ENCODE assay signal across 10 cellular contexts in the genomic region with DNA sequence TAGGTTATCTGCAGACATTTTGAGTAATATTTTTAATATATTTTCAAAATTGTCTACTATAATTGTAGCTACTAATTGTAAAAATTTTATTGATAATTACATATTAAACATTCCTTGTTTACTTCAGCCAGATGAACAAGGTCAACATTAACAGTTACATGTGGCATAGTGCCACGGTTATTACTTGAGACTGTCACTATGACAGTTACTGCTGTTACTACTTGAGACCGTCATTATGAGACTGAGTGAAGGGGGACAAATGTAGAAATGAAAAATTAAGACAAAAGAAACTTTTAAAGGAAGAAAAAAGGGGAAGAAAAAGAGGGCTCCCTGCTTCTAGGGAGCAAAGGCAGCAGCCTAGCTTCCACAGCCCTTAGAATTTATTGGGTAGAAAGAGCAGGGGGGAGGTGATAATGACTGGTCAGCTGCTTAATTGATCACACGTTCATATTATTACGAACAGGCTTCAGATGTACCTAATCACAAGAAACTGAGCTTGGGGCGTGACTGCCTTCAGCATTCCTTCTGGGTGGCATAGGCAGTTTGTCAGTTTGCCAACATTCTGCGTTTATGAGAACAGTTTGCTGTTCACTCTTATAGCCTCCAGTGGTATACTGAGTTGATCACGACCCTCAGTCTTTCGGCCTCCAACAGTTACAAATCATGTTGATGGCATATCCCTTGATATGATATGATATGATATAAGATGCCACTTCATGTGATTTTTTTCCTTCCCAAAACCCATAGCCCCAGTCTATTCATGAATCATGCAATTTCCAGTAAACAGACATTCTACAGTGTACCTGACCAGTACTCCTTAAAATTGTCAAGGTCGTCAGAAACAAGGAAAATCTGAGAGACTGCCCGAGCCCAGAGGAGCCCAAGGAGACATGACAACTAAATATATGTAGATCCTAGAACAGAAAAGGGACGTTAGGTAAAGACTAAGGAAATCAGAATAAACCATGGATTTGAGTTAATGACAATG. TPM values are rescaled to one million over a fixed set of nuclear protein-coding genes. Genes with fewer than 3 reads are reported as not detected.
DNase-seq lines count a peak whose midpoint lies in the region; ATAC-seq, FAIRE-seq and TF ChIP-seq lines count a peak whose summit lies in the region.
"Had no signal": no experiment of that assay in that cellular context is flagged by ENCODE, and none has a peak within 500 bp of the region (broad histone marks: within the 10 kb centered on the region; RNA-seq: fewer than 3 reads in every experiment).

No MANE protein-coding gene starts in this region.

- H3K4me1 ChIP-seq in astrocyte (ENCODE audit: insufficient read depth, low read length) (peaks cover 9% of the 10 kb centered on the region), hepatocyte (ENCODE audit: insufficient read depth) (peaks cover 6% of the 10 kb centered on the region), thoracic aorta (ENCODE audit: control insufficient read depth in 1 of 2, low read depth in 2 of 2) (peaks cover 30% of the 10 kb centered on the region in 2 donors)

- H2AFZ ChIP-seq in astrocyte (ENCODE audit: low read depth, low read length) (no peak overlapping the region), hepatocyte (no peak overlapping the region)

- H3K27me3 Mint-ChIP-seq in activated T-cell treated with anti-CD3 and anti-CD28 coated beads, Interleukin-2, amount 50 U/mL, for 24 hours, result no peaks in the 10 kb centered on the region
- H3K27me3 Mint-ChIP-seq in astrocyte (ENCODE audit: low read depth, unreplicated experiment), result no peaks in the 10 kb centered on the region

- H3K27me3 ChIP-seq in astrocyte (ENCODE audit: insufficient read depth, low read length) (no peaks in the 10 kb centered on the region), hepatocyte (no peaks in the 10 kb centered on the region), thoracic aorta (replicated peaks; ENCODE audit: insufficient read depth) (no peaks in the 10 kb centered on the region), WERI-Rb-1 (ENCODE audit: insufficient read depth, low read depth, severe bottlenecking) (no peaks in the 10 kb centered on the region)
- H3K27me3 ChIP-seq: tibial artery had no signal

- peak overlapping the region; percentile 55 for H3K27ac Mint-ChIP-seq in activated T-cell treated with anti-CD3 and anti-CD28 coated beads, Interleukin-2, amount 50 U/mL, for 24 hours
- H3K27ac Mint-ChIP-seq in astrocyte (ENCODE audit: unreplicated experiment), result peak overlapping the region; percentile 67

- no peaks in the 10 kb centered on the region for H3K9me3 Mint-ChIP-seq in activated T-cell treated with anti-CD3 and anti-CD28 coated beads, Interleukin-2, amount 50 U/mL, for 24 hours
- no peaks in the 10 kb centered on the region for H3K9me3 Mint-ChIP-seq in astrocyte (ENCODE audit: unreplicated experiment)

- H3K79me2 ChIP-seq in astrocyte (ENCODE audit: insufficient read depth, low read length) (peaks cover 100% of the 10 kb centered on the region), hepatocyte (peaks cover 100% of the 10 kb centered on the region)

- H3K4me3 ChIP-seq in astrocyte (ENCODE audit: insufficient read depth, low read depth, low read length), result no peak overlapping the region
- H3K4me3 ChIP-seq in hepatocyte, result no peak overlapping the region
- peak overlapping the region; percentile 47 for H3K4me3 ChIP-seq in thoracic aorta
- H3K4me3 ChIP-seq in WERI-Rb-1 (ENCODE audit: low read depth, low read length), result no peak overlapping the region
- H3K4me3 ChIP-seq: tibial artery had no signal

- H4K20me1 ChIP-seq in astrocyte (ENCODE audit: insufficient read depth, low read length) (peaks cover 88% of the 10 kb centered on the region), hepatocyte (ENCODE audit: insufficient read depth, poor library complexity, severe bottlenecking) (peaks cover 100% of the 10 kb centered on the region)

- H3K27ac ChIP-seq in astrocyte (ENCODE audit: low read depth, low read length) (peak overlapping the region; percentile 58), hepatocyte (peak overlapping the region; percentile 38), thoracic aorta (peak overlapping the region; percentile 36 to 56), WERI-Rb-1 (no peak overlapping the region)

- WGBS in hepatocyte (ENCODE audit: low lambda C conversion rate, missing lambda C conversion rate), result 74% methylated on average over 11 of the region's 11 CpGs

- H3K36me3 ChIP-seq in astrocyte (ENCODE audit: insufficient read depth, low read length), result no peaks in the 10 kb centered on the region
- H3K36me3 ChIP-seq in hepatocyte (replicated peaks; ENCODE audit: insufficient read depth, low read depth), result no peaks in the 10 kb centered on the region
- H3K36me3 ChIP-seq in thoracic aorta, result no peaks in the 10 kb centered on the region
- H3K36me3 ChIP-seq in WERI-Rb-1, result peaks cover 8% of the 10 kb centered on the region
- H3K36me3 ChIP-seq: tibial artery had no signal

- FAIRE-seq in astrocyte (lab: Jason Lieb, UNC), result no peak

- H3K9me2 ChIP-seq in hepatocyte (replicated peaks; ENCODE audit: insufficient read depth), result no peaks in the 10 kb centered on the region

- TF ChIP-seq CTCF in astrocyte (IDR thresholded peaks at IDR 0.05; ENCODE audit: insufficient read depth, low read depth, low read length), result no peak
- TF ChIP-seq CTCF in hepatocyte (IDR thresholded peaks at IDR 0.05; ENCODE audit: poor library complexity), result no peak
- TF ChIP-seq CTCF in thoracic aorta (IDR thresholded peaks at IDR 0.05), result no peak
- TF ChIP-seq CTCF in WERI-Rb-1 (IDR thresholded peaks at IDR 0.05; ENCODE audit: low read depth, low read length), result no peak

- H3K9me3 ChIP-seq in astrocyte (ENCODE audit: insufficient read depth, low read depth, low read length), result no peaks in the 10 kb centered on the region
- no peaks in the 10 kb centered on the region for H3K9me3 ChIP-seq in hepatocyte (ENCODE audit: low read depth)
- H3K9me3 ChIP-seq in thoracic aorta, result no peaks in the 10 kb centered on the region
- no peaks in the 10 kb centered on the region for H3K9me3 ChIP-seq in WERI-Rb-1 (ENCODE audit: severe bottlenecking)
- H3K9me3 ChIP-seq: tibial artery had no signal

- peaks cover 33% of the 10 kb centered on the region for H3K36me3 Mint-ChIP-seq in activated T-cell treated with anti-CD3 and anti-CD28 coated beads, Interleukin-2, amount 50 U/mL, for 24 hours (ENCODE audit: low read depth)
- H3K36me3 Mint-ChIP-seq in astrocyte (ENCODE audit: low read depth, unreplicated experiment), result no peaks in the 10 kb centered on the region

- ATAC-seq in thoracic aorta (ENCODE audit: insufficient number of reproducible peaks, low FRiP score, low read depth) (no peak), HG03469 (IDR thresholded peaks at IDR 0.05; ENCODE audit: unreplicated experiment) (no peak)

- H3K4me2 ChIP-seq in astrocyte (ENCODE audit: low read length) (peak overlapping the region; percentile 59), hepatocyte (no peak overlapping the region)

- peaks cover 77% of the 10 kb centered on the region for H3K4me1 Mint-ChIP-seq in activated T-cell treated with anti-CD3 and anti-CD28 coated beads, Interleukin-2, amount 50 U/mL, for 24 hours (ENCODE audit: low read depth)
- H3K4me1 Mint-ChIP-seq in astrocyte (ENCODE audit: low read depth, unreplicated experiment), result peaks cover 23% of the 10 kb centered on the region

- no peak overlapping the region for H3K4me3 Mint-ChIP-seq in activated T-cell treated with anti-CD3 and anti-CD28 coated beads, Interleukin-2, amount 50 U/mL, for 24 hours
- peak overlapping the region; percentile 68 for H3K4me3 Mint-ChIP-seq in astrocyte (ENCODE audit: unreplicated experiment)

- peak overlapping the region; percentile 55 for H3K9ac ChIP-seq in astrocyte (ENCODE audit: low read length)

- no peak for DNase-seq in activated T-cell treated with anti-CD3 and anti-CD28 coated beads, Interleukin-2, amount 50 U/mL, for 24 hours
- DNase-seq in activated T-cell treated with anti-CD3 and anti-CD28 coated beads for 4 hours, result no peak
- peak; percentile 77 for DNase-seq in astrocyte (ENCODE audit: low read depth)
- DNase-seq in hepatocyte (ENCODE audit: low spot score), result peak; percentile 45
- no peak for DNase-seq in thoracic aorta (ENCODE audit: low spot score)
- no peak for DNase-seq in WERI-Rb-1
- DNase-seq in occipital lobe (lab: John Stamatoyannopoulos, UW), result no peak
- DNase-seq: NCI-H524 treated with DMSO at 0.1 percent for 48 hours, tibial artery had no signal

RNA-seq across cellular contexts. Expression of a gene that starts 13.1 kb away (rescaled TPM):
- total RNA-seq in astrocyte (139 and 142 TPM in 2 replicates), hepatocyte (91.1 and 105 TPM in 2 replicates), thoracic aorta (10 to 100 TPM; 86.9 to 95.2 TPM), occipital lobe (245 TPM)
- polyA plus RNA-seq in hepatocyte, result 70.9 and 89.6 TPM in 2 replicates

RNA-seq across cellular contexts. Expression of a gene that starts 58.9 kb away (rescaled TPM):
- total RNA-seq in astrocyte, result 32.6 and 39.7 TPM in 2 replicates
- 15.5 and 20.8 TPM in 2 replicates for total RNA-seq in hepatocyte
- polyA plus RNA-seq in hepatocyte, result 16.7 and 24.1 TPM in 2 replicates
- 1 to 10 TPM; 3.4 to 7.8 TPM for total RNA-seq in thoracic aorta
- 3.9 TPM for total RNA-seq in occipital lobe

Comparison
In these comparisons a context has a peak if more than half of its experiments do, and no peak if none do; other contexts are left out.
1. DNase-seq: peak in astrocyte (single experiment) and hepatocyte (single experiment); none in activated T-cell treated with anti-CD3 and anti-CD28 coated beads, Interleukin-2, amount 50 U/mL, for 24 hours (single experiment), activated T-cell treated with anti-CD3 and anti-CD28 coated beads for 4 hours (single experiment), thoracic aorta (single experiment), WERI-Rb-1 (single experiment) and occipital lobe (single experiment).